8 cellular contexts compared by ENCODE assay signal in genomic region chr6:154511735-154512097, GRCh38. TPM values are rescaled to one million over a fixed set of nuclear protein-coding genes. Genes with fewer than 3 reads are reported as not detected.
DNase-seq lines count a peak whose midpoint lies in the region; ATAC-seq, FAIRE-seq and TF ChIP-seq lines count a peak whose summit lies in the region.

No MANE protein-coding gene starts in this region.

- ATAC-seq in pancreas (no peak), HG03439 (IDR thresholded peaks at IDR 0.05; ENCODE audit: unreplicated experiment) (no peak), GM18517 (IDR thresholded peaks at IDR 0.05; ENCODE audit: unreplicated experiment) (no peak)

- 4% methylated on average over 6 to 8 of the region's 8 CpGs for WGBS in pancreas, 2 donors

- DNase-seq in EL (peak; percentile 20), NCI-H345 (lab: John Stamatoyannopoulos, UW) (peak; percentile 56), pancreas (no peak), NCI-H1930 (lab: John Stamatoyannopoulos, UW) (no peak), OCI-M2 (lab: John Stamatoyannopoulos, UW; ENCODE audit: unreplicated experiment) (no peak)

- peak overlapping the region; percentile 43 to 98 (median 61) for H3K27ac ChIP-seq in pancreas

- no peaks in the 10 kb centered on the region for H3K27me3 ChIP-seq in endocrine pancreas (ENCODE audit: control insufficient read depth, insufficient read depth, low read length)
- H3K27me3 ChIP-seq in pancreas, result no peaks in the 10 kb centered on the region

- no peaks in the 10 kb centered on the region for H3K36me3 ChIP-seq in endocrine pancreas (ENCODE audit: control insufficient read depth, insufficient read depth, low read length)
- no peaks in the 10 kb centered on the region for H3K36me3 ChIP-seq in pancreas

- peak overlapping the region; percentile 65 for H3K4me3 ChIP-seq in endocrine pancreas (ENCODE audit: control insufficient read depth, insufficient read depth, low read length)
- peak overlapping the region in 2 of 4 donors; percentile 22 to 27 for H3K4me3 ChIP-seq in pancreas

- peaks cover 13% of the 10 kb centered on the region for H3K4me1 ChIP-seq in endocrine pancreas (ENCODE audit: control insufficient read depth, insufficient read depth, low read length)
- peaks cover 6 to 21% (median 15%) of the 10 kb centered on the region in 3 donors for H3K4me1 ChIP-seq in pancreas

- TF ChIP-seq CTCF in pancreas (IDR thresholded peaks at IDR 0.05), result no peak

- FAIRE-seq in pancreas (lab: Jason Lieb, UNC), result no peak

- H3K9ac ChIP-seq in endocrine pancreas (ENCODE audit: control insufficient read depth, insufficient read depth, low read length), result no peak overlapping the region

- intact Hi-C loops in pancreas (cut with DNase I), result no loop called here

- H3K9me3 ChIP-seq in endocrine pancreas (ENCODE audit: control insufficient read depth, low read length) (no peaks in the 10 kb centered on the region), pancreas (no peaks in the 10 kb centered on the region)

RNA-seq across cellular contexts. Expression of gene CNKSR3, which starts 1.2 kb away (rescaled TPM):
- 10 to 100 TPM; 14.3 to 24.2 (median 18.6) TPM for total RNA-seq in pancreas
- 10 to 100 TPM in 1 of 2 donors, 1 to 10 TPM in 1; 7.6 to 21.3 TPM for polyA plus RNA-seq in pancreas

Comparison
In these comparisons a context has a peak if more than half of its experiments do, and no peak if none do; other contexts are left out.
1. DNase-seq: peak in EL (single experiment) and NCI-H345 (single experiment); none in pancreas (0 of 6), NCI-H1930 (0 of 2) and OCI-M2 (single experiment).